Comparison of ENCODE assay signal across 9 cellular contexts in genomic region chr10:71999360-72000072, GRCh38. TPM values are rescaled to one million over a fixed set of nuclear protein-coding genes. Genes with fewer than 3 reads are reported as not detected.
A peak's percentile ranks its signal among the peaks of the same experiment; 100 is the strongest.
DNase-seq lines count a peak whose midpoint lies in the region; ATAC-seq and TF ChIP-seq lines count a peak whose summit lies in the region.
"Had no signal": no experiment of that assay in that cellular context is flagged by ENCODE, and none has a peak within 500 bp of the region (broad histone marks: within the 10 kb centered on the region; RNA-seq: fewer than 3 reads in every experiment).

No MANE protein-coding gene starts in this region.

- CTCF ChIA-PET in AG04450 (lab: Charles Lee) (interaction anchor here (0.7 to 1.8 kb wide), 4 partner anchors 49 to 338 kb away, joined by 3 to 11 read pairs (median 4); no protein-coding TSS in a partner anchor), PC-3 (lab: Charles Lee) (interaction anchor here (0.7 to 1.7 kb wide), 3 partner anchors 43 to 83 kb away, joined by 3 to 6 read pairs (median 4); no protein-coding TSS in a partner anchor)
- CTCF ChIA-PET in activated CD4-positive, alpha-beta T cell treated with anti-CD3 and anti-CD28 coated beads for 36 hours (lab: Charles Lee): interaction anchor here (0.5 to 0.6 kb wide), 2 partner anchors 186 to 190 kb away, joined by 3 read pairs; no protein-coding TSS in a partner anchor

- H3F3A ChIP-seq in PC-3 (ENCODE audit: low read length, unreplicated experiment) (no peaks in the 10 kb centered on the region), neural progenitor cell (ENCODE audit: low read depth) (no peaks in the 10 kb centered on the region)

- no peaks in the 10 kb centered on the region for H3K36me3 Mint-ChIP-seq in neural progenitor cell
- H3K36me3 Mint-ChIP-seq in activated CD4-positive, alpha-beta T cell treated with anti-CD3 and anti-CD28 coated beads for 36 hours (ENCODE audit: low read depth): no peaks in the 10 kb centered on the region
- no peaks in the 10 kb centered on the region for H3K36me3 Mint-ChIP-seq in progenitor cell of endocrine pancreas (ENCODE audit: insufficient read depth)

- H2AFZ ChIP-seq in PC-3 (ENCODE audit: low read length): no peak overlapping the region
- no peak overlapping the region for H2AFZ ChIP-seq in neural progenitor cell (replicated peaks)

- no peaks in the 10 kb centered on the region for H4K20me1 ChIP-seq in PC-3 (ENCODE audit: low read length)
- peaks cover 8% of the 10 kb centered on the region for H4K20me1 ChIP-seq in neural progenitor cell (ENCODE audit: low read depth)

- intact Hi-C loops in PC-3 (cut with micrococcal nuclease): no loop called here
- intact Hi-C loops in activated CD4-positive, alpha-beta T cell treated with anti-CD3 and anti-CD28 coated beads for 36 hours (cut with DNase I, micrococcal nuclease): no loop called here

- peaks cover 7% of the 10 kb centered on the region for H3K27me3 Mint-ChIP-seq in neural progenitor cell (ENCODE audit: insufficient read depth, low read depth)
- H3K27me3 Mint-ChIP-seq in activated CD4-positive, alpha-beta T cell treated with anti-CD3 and anti-CD28 coated beads for 36 hours: no peaks in the 10 kb centered on the region
- no peaks in the 10 kb centered on the region for H3K27me3 Mint-ChIP-seq in progenitor cell of endocrine pancreas
- H3K27me3 Mint-ChIP-seq: CD4-positive, alpha-beta T cell had no signal

- BruUV-seq in PC-3 (replicated peaks; lab: Mats Ljungman, UMichigan): no TSS peak

- H3K9ac ChIP-seq in PC-3 (ENCODE audit: low read length): 0 out of 2 replicates have a peak overlapping the region, but pooled peaks have one; percentile 29
- no peak overlapping the region for H3K9ac ChIP-seq in neural progenitor cell

- H3K4me1 Mint-ChIP-seq in neural progenitor cell (peaks cover 28% of the 10 kb centered on the region), progenitor cell of endocrine pancreas (ENCODE audit: low read depth) (peaks cover 10% of the 10 kb centered on the region)
- H3K4me1 Mint-ChIP-seq in activated CD4-positive, alpha-beta T cell treated with anti-CD3 and anti-CD28 coated beads for 36 hours: no peaks in the 10 kb centered on the region

- H3K27ac Mint-ChIP-seq in neural progenitor cell (peak overlapping the region; percentile 87), progenitor cell of endocrine pancreas (no peak overlapping the region)
- H3K27ac Mint-ChIP-seq in activated CD4-positive, alpha-beta T cell treated with anti-CD3 and anti-CD28 coated beads for 36 hours: no peak overlapping the region
- H3K27ac Mint-ChIP-seq: CD4-positive, alpha-beta T cell had no signal

- no peak for ATAC-seq in PC-3
- ATAC-seq in HG03159 (IDR thresholded peaks at IDR 0.05; ENCODE audit: unreplicated experiment): no peak
- ATAC-seq in activated CD4-positive, alpha-beta T cell treated with anti-CD3 and anti-CD28 coated beads for 36 hours: no peak

- no peak overlapping the region for H3K4me3 ChIP-seq in AG04450 (ENCODE audit: low read depth, low read length)
- H3K4me3 ChIP-seq in PC-3 (ENCODE audit: low read length): no peak overlapping the region
- H3K4me3 ChIP-seq in fibroblast of pulmonary artery (replicated peaks; ENCODE audit: low read depth, low read length): no peak overlapping the region
- no peak overlapping the region for H3K4me3 ChIP-seq in neural progenitor cell

- H3K27me3 ChIP-seq in AG04450 (ENCODE audit: control insufficient read depth, insufficient read depth, low read length) (no peaks in the 10 kb centered on the region), PC-3 (ENCODE audit: low read length) (no peaks in the 10 kb centered on the region), neural progenitor cell (no peaks in the 10 kb centered on the region)

- H3K27ac ChIP-seq in AG04450 (ENCODE audit: low read depth, low read length) (peak overlapping the region; percentile 82), PC-3 (ENCODE audit: low read length) (peak overlapping the region; percentile 87), neural progenitor cell (no peak overlapping the region)

- TF ChIP-seq CTCF in AG04450 (IDR thresholded peaks at IDR 0.05; ENCODE audit: low read depth, low read length) (no peak), PC-3 (conservative IDR thresholded peaks at IDR 0.05; ENCODE audit: low read depth, low read length) (no peak), fibroblast of pulmonary artery (IDR thresholded peaks at IDR 0.05; ENCODE audit: low read length, missing control alignments) (no peak), neural progenitor cell (IDR thresholded peaks at IDR 0.05) (no peak), progenitor cell of endocrine pancreas (IDR thresholded peaks at IDR 0.05; ENCODE audit: unreplicated experiment) (no peak)

- H3K36me3 ChIP-seq in PC-3 (ENCODE audit: low read depth, low read length) (no peaks in the 10 kb centered on the region), neural progenitor cell (no peaks in the 10 kb centered on the region)

- H3K9me3 ChIP-seq in AG04450 (ENCODE audit: control insufficient read depth, insufficient read depth, low read length) (no peaks in the 10 kb centered on the region), PC-3 (ENCODE audit: low read length) (no peaks in the 10 kb centered on the region), neural progenitor cell (ENCODE audit: low read depth) (no peaks in the 10 kb centered on the region)

- H3K4me2 ChIP-seq in PC-3 (ENCODE audit: low read length) (peak overlapping the region; percentile 71), neural progenitor cell (no peak overlapping the region)

- POLR2A ChIA-PET in AG04450 (lab: Yijun Ruan, JAX): interaction anchor here (0.6 to 1.0 kb wide), 2 partner anchors 12 to 35 kb away, joined by 3 to 4 read pairs; partner anchors contain the start of gene CHST3
- POLR2A ChIA-PET in PC-3 (lab: Charles Lee; ENCODE audit: unreplicated experiment): no interaction called here
- POLR2A ChIA-PET in activated CD4-positive, alpha-beta T cell treated with anti-CD3 and anti-CD28 coated beads for 36 hours (lab: Charles Lee): interaction anchor here (1.0 kb wide), 1 partner anchor 94 kb away, joined by 3 read pairs; no protein-coding TSS in a partner anchor

- H3K9me3 Mint-ChIP-seq in neural progenitor cell: no peaks in the 10 kb centered on the region
- H3K9me3 Mint-ChIP-seq in activated CD4-positive, alpha-beta T cell treated with anti-CD3 and anti-CD28 coated beads for 36 hours (ENCODE audit: low read depth): no peaks in the 10 kb centered on the region
- no peaks in the 10 kb centered on the region for H3K9me3 Mint-ChIP-seq in progenitor cell of endocrine pancreas (ENCODE audit: low read depth)
- H3K9me3 Mint-ChIP-seq: CD4-positive, alpha-beta T cell had no signal

- H3K4me1 ChIP-seq in PC-3 (ENCODE audit: insufficient read depth, low read length) (peaks cover 20% of the 10 kb centered on the region), neural progenitor cell (no peaks in the 10 kb centered on the region)

- DNase-seq in AG04450 (ENCODE audit: low read depth, low spot score) (no peak), PC-3 (no peak), fibroblast of pulmonary artery (ENCODE audit: low read depth) (peak; percentile 94), neural progenitor cell (ENCODE audit: low spot score) (peak; percentile 37), NCI-H1930 (lab: John Stamatoyannopoulos, UW) (no peak), progenitor cell of endocrine pancreas (ENCODE audit: low spot score, unreplicated experiment) (no peak)
- DNase-seq in activated CD4-positive, alpha-beta T cell treated with anti-CD3 and anti-CD28 coated beads for 36 hours: no peak
- DNase-seq: CD4-positive, alpha-beta T cell had no signal

- H3K79me2 ChIP-seq in PC-3 (ENCODE audit: low read length): peaks cover 51% of the 10 kb centered on the region
- H3K79me2 ChIP-seq in neural progenitor cell (ENCODE audit: low read depth): no peaks in the 10 kb centered on the region

- no peaks in the 10 kb centered on the region for H3K9me2 ChIP-seq in PC-3 (replicated peaks; ENCODE audit: low read length)

- no peak overlapping the region for H3K4me3 Mint-ChIP-seq in neural progenitor cell
- H3K4me3 Mint-ChIP-seq in activated CD4-positive, alpha-beta T cell treated with anti-CD3 and anti-CD28 coated beads for 36 hours: no peak overlapping the region
- H3K4me3 Mint-ChIP-seq in progenitor cell of endocrine pancreas (ENCODE audit: low read depth): no peak overlapping the region
- H3K4me3 Mint-ChIP-seq: CD4-positive, alpha-beta T cell had no signal

RNA-seq across cellular contexts. Expression of gene CHST3, which starts 35.3 kb away (rescaled TPM):
- polyA plus RNA-seq in AG04450 (2011; rRNA removed): 4.6 and 5.0 TPM in 2 replicates
- polyA minus RNA-seq in AG04450 (2011; rRNA and poly(A)+ RNA removed): 8.5 and 8.9 TPM in 2 replicates
- 12.7 and 17.0 TPM in 2 replicates for total RNA-seq in PC-3 (2014; rRNA removed)
- total RNA-seq in neural progenitor cell (ENCODE audit: low replicate concordance): 9.1 and 11.9 TPM in 2 replicates
- under 1 TPM; 0.46 to 0.47 TPM for total RNA-seq in activated CD4-positive, alpha-beta T cell treated with anti-CD3 and anti-CD28 coated beads for 36 hours
- total RNA-seq in progenitor cell of endocrine pancreas: 12.9 and 14.1 TPM in 2 replicates
- total RNA-seq: CD4-positive, alpha-beta T cell had no signal

Comparison
In these comparisons a context has a peak if more than half of its experiments do, and no peak if none do; other contexts are left out.
1. DNase-seq: peak in fibroblast of pulmonary artery (single experiment) and neural progenitor cell (single experiment); none in AG04450 (single experiment), PC-3 (single experiment), activated CD4-positive, alpha-beta T cell treated with anti-CD3 and anti-CD28 coated beads for 36 hours (single experiment), NCI-H1930 (0 of 2) and progenitor cell of endocrine pancreas (single experiment).